In genomic region chr14:35395283-35395682, GRCh38 we compare ENCODE assay signal across 21 cellular contexts.
"Had no signal": no experiment of that assay in that cellular context is flagged by ENCODE, and none has a peak within 500 bp of the region (broad histone marks: within the 10 kb centered on the region; RNA-seq: fewer than 3 reads in every experiment).

No MANE protein-coding gene starts in this region.

- H2AFZ ChIP-seq: hepatocyte had no signal

- H3K27ac ChIP-seq: colonic mucosa, hepatocyte, right atrium auricular region, skin epidermis, testis had no signal

- H3K27me3 ChIP-seq: colonic mucosa, hepatocyte, right atrium auricular region, sigmoid colon, testis, tibial nerve had no signal

- H3K9me3 Mint-ChIP-seq: naive thymus-derived CD4-positive, alpha-beta T cell; neural crest cell; stimulated activated effector memory CD8-positive, alpha-beta T cell treated with anti-CD3 and anti-CD28 coated beads, Interleukin-12 subunit alpha, Interleukin-12 subunit beta, amount 100 ng/mL, for 72 hours; stimulated activated naive CD8-positive, alpha-beta T cell treated with anti-CD3 and anti-CD28 coated beads, Interleukin-15, amount 100 ng/mL, for 72 hours had no signal

- H3K9me3 ChIP-seq: colonic mucosa, right atrium auricular region, sigmoid colon, testis, tibial nerve had no signal

- H3K4me3 Mint-ChIP-seq: naive thymus-derived CD4-positive, alpha-beta T cell; neural crest cell; stimulated activated effector memory CD8-positive, alpha-beta T cell treated with anti-CD3 and anti-CD28 coated beads, Interleukin-12 subunit alpha, Interleukin-12 subunit beta, amount 100 ng/mL, for 72 hours; stimulated activated naive CD8-positive, alpha-beta T cell treated with anti-CD3 and anti-CD28 coated beads, Interleukin-15, amount 100 ng/mL, for 72 hours had no signal

- H3K4me1 ChIP-seq: colonic mucosa had no signal

- H3K36me3 ChIP-seq: colonic mucosa had no signal

- H3K79me2 ChIP-seq: hepatocyte had no signal

- H3K27me3 Mint-ChIP-seq: naive thymus-derived CD4-positive, alpha-beta T cell; stimulated activated naive CD8-positive, alpha-beta T cell treated with anti-CD3 and anti-CD28 coated beads, Interleukin-15, amount 100 ng/mL, for 72 hours had no signal

- H3K4me2 ChIP-seq: hepatocyte had no signal

- ATAC-seq: left colon; left ventricle myocardium superior; naive thymus-derived CD4-positive, alpha-beta T cell; stimulated activated effector memory CD8-positive, alpha-beta T cell treated with anti-CD3 and anti-CD28 coated beads, Interleukin-12 subunit alpha, Interleukin-12 subunit beta, amount 100 ng/mL, for 72 hours; stimulated activated naive CD8-positive, alpha-beta T cell treated with anti-CD3 and anti-CD28 coated beads, Interleukin-15, amount 100 ng/mL, for 72 hours had no signal

- DNase-seq: colonic mucosa; dermis blood vessel endothelial cell; effector CD4-positive, alpha-beta T cell; foreskin melanocyte; kidney; left colon; left ventricle myocardium superior; mesendoderm; naive thymus-derived CD4-positive, alpha-beta T cell; sigmoid colon; stimulated activated CD4-positive, alpha-beta T cell treated with anti-CD3 and anti-CD28 coated beads, Interleukin-4, amount 100 ng/mL, for 1 hour; stimulated activated CD8-positive, alpha-beta memory T cell treated with anti-CD3 and anti-CD28 coated beads, Interleukin-4, amount 100 ng/mL, for 48 hours; stimulated activated naive CD8-positive, alpha-beta T cell treated with anti-CD3 and anti-CD28 coated beads, Interleukin-15, amount 100 ng/mL, for 72 hours; testis had no signal

- FAIRE-seq: kidney had no signal

- H3K4me3 ChIP-seq: colonic mucosa, hepatocyte, lung, right atrium auricular region, sigmoid colon, skin epidermis, testis, tibial nerve had no signal

- H3K27ac Mint-ChIP-seq: stimulated activated effector memory CD8-positive, alpha-beta T cell treated with anti-CD3 and anti-CD28 coated beads, Interleukin-12 subunit alpha, Interleukin-12 subunit beta, amount 100 ng/mL, for 72 hours; stimulated activated naive CD8-positive, alpha-beta T cell treated with anti-CD3 and anti-CD28 coated beads, Interleukin-15, amount 100 ng/mL, for 72 hours had no signal
